ENCODE assay signal across 16 cellular contexts in the genomic region with DNA sequence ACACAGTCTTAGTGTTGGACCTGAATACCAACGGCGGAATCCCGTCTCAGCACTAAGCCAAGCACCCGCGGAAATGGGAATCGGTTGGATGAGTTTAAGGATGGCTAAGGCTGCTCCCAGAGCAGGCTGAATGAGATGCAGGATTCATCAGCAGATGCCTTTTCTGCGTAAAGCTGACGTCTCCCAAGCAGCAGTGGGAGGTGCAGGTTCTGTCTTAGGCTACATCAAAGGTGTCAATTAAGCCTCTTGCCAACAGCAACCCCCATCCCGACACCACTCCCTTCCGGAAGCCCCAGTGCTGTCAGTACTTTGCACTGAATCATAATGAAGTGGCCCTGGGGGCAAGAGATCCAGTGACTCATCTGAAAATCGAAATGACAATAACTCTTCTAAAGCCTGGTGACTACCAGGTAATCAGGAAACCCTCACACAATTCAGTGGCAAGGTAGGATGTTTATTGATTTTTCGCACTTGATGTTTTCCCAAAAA.
A peak's percentile ranks its signal among the peaks of the same experiment; 100 is the strongest.
DNase-seq lines count a peak whose midpoint lies in the region; ATAC-seq and TF ChIP-seq lines count a peak whose summit lies in the region.
"Had no signal": no experiment of that assay in that cellular context is flagged by ENCODE, and none has a peak within 500 bp of the region (broad histone marks: within the 10 kb centered on the region; RNA-seq: fewer than 3 reads in every experiment).

No MANE protein-coding gene starts in this region.

- TF ChIP-seq CTCF in PC-3 (conservative IDR thresholded peaks at IDR 0.05; ENCODE audit: low read depth, low read length): no peak
- no peak for TF ChIP-seq CTCF in smooth muscle cell (IDR thresholded peaks at IDR 0.05; ENCODE audit: borderline replicate concordance, insufficient read depth, poor library complexity, severe bottlenecking)

- POLR2A ChIA-PET in activated CD4-positive, alpha-beta T cell treated with anti-CD3 and anti-CD28 coated beads for 36 hours (lab: Charles Lee): no interaction called here
- POLR2A ChIA-PET in PC-3 (lab: Charles Lee; ENCODE audit: unreplicated experiment): no interaction called here

- H4K20me1 ChIP-seq in PC-3 (ENCODE audit: low read length): no peaks in the 10 kb centered on the region
- H4K20me1 ChIP-seq in smooth muscle cell (ENCODE audit: low read depth): no peaks in the 10 kb centered on the region

- H3K4me1 Mint-ChIP-seq in activated CD4-positive, alpha-beta T cell treated with anti-CD3 and anti-CD28 coated beads for 36 hours: peaks cover 4% of the 10 kb centered on the region
- H3K4me1 Mint-ChIP-seq in T-helper 17 cell: no peaks in the 10 kb centered on the region

- H3K4me3 ChIP-seq in PC-3 (ENCODE audit: low read length) (no peak overlapping the region), smooth muscle cell (no peak overlapping the region)
- H3K4me3 ChIP-seq: K562, upper lobe of right lung had no signal

- H3K27me3 ChIP-seq in PC-3 (ENCODE audit: low read length) (no peaks in the 10 kb centered on the region), smooth muscle cell (ENCODE audit: low read depth) (no peaks in the 10 kb centered on the region)
- H3K27me3 ChIP-seq: upper lobe of right lung had no signal

- H3K4me3 Mint-ChIP-seq in activated CD4-positive, alpha-beta T cell treated with anti-CD3 and anti-CD28 coated beads for 36 hours: no peak overlapping the region
- H3K4me3 Mint-ChIP-seq in T-helper 17 cell: no peak overlapping the region

- no peak overlapping the region for H3K27ac Mint-ChIP-seq in activated CD4-positive, alpha-beta T cell treated with anti-CD3 and anti-CD28 coated beads for 36 hours
- no peak overlapping the region for H3K27ac Mint-ChIP-seq in T-helper 17 cell

- DNase-seq in activated CD4-positive, alpha-beta T cell treated with anti-CD3 and anti-CD28 coated beads for 36 hours: peak; percentile 40
- DNase-seq in activated CD4-positive, alpha-beta T cell treated with anti-CD3 and anti-CD28 coated beads, Interleukin-2, amount 50 U/mL, for 1 hour: no peak
- peak; percentile 77 for DNase-seq in PC-3
- DNase-seq in glomerular visceral epithelial cell (ENCODE audit: extremely low spot score): peak; percentile 34
- no peak for DNase-seq in smooth muscle cell (lab: John Stamatoyannopoulos, UW; ENCODE audit: unreplicated experiment)
- DNase-seq in T-helper 17 cell: no peak
- DNase-seq: activated T-cell treated with anti-CD3 and anti-CD28 coated beads for 4 hours; AML-193; effector CD8-positive, alpha-beta T cell; HCEC 1CT; Right ventricle myocardium superior; stimulated activated CD4-positive, alpha-beta T cell treated with anti-CD3 and anti-CD28 coated beads, Interleukin-4, amount 100 ng/mL, for 4 hours; upper lobe of right lung had no signal

- no peaks in the 10 kb centered on the region for H3K9me3 Mint-ChIP-seq in activated CD4-positive, alpha-beta T cell treated with anti-CD3 and anti-CD28 coated beads for 36 hours (ENCODE audit: low read depth)

- H3F3A ChIP-seq in PC-3 (ENCODE audit: low read length, unreplicated experiment): no peaks in the 10 kb centered on the region
- H3F3A ChIP-seq in smooth muscle cell (ENCODE audit: low read depth): peaks cover 4% of the 10 kb centered on the region

- BruUV-seq in PC-3 (replicated peaks; lab: Mats Ljungman, UMichigan): no TSS peak

- no peaks in the 10 kb centered on the region for H3K79me2 ChIP-seq in PC-3 (ENCODE audit: low read length)
- no peaks in the 10 kb centered on the region for H3K79me2 ChIP-seq in smooth muscle cell (ENCODE audit: low read depth)

- CTCF ChIA-PET in activated CD4-positive, alpha-beta T cell treated with anti-CD3 and anti-CD28 coated beads for 36 hours (lab: Charles Lee): no interaction called here
- CTCF ChIA-PET in PC-3 (lab: Charles Lee): no interaction called here

- no peaks in the 10 kb centered on the region for H3K9me3 ChIP-seq in PC-3 (ENCODE audit: low read length)
- H3K9me3 ChIP-seq in smooth muscle cell (replicated peaks; ENCODE audit: low read depth): no peaks in the 10 kb centered on the region
- H3K9me3 ChIP-seq in T-helper 17 cell (ENCODE audit: control insufficient read depth, low read length, poor library complexity, severe bottlenecking): no peaks in the 10 kb centered on the region
- H3K9me3 ChIP-seq: upper lobe of right lung had no signal

- intact Hi-C loops in activated CD4-positive, alpha-beta T cell treated with anti-CD3 and anti-CD28 coated beads for 36 hours (cut with DNase I, micrococcal nuclease): no loop called here
- intact Hi-C loops in PC-3 (cut with micrococcal nuclease): no loop called here

- 6% methylated on average over 12 of the region's 12 CpGs for WGBS in smooth muscle cell (ENCODE audit: low lambda C conversion rate)

- H3K36me3 Mint-ChIP-seq in activated CD4-positive, alpha-beta T cell treated with anti-CD3 and anti-CD28 coated beads for 36 hours (ENCODE audit: low read depth): no peaks in the 10 kb centered on the region
- H3K36me3 Mint-ChIP-seq in T-helper 17 cell (ENCODE audit: low read depth): no peaks in the 10 kb centered on the region

- H3K4me2 ChIP-seq in PC-3 (ENCODE audit: low read length) (peak overlapping the region; percentile 57), smooth muscle cell (peak overlapping the region; percentile 32)

- H3K4me1 ChIP-seq in PC-3 (ENCODE audit: insufficient read depth, low read length) (peaks cover 15% of the 10 kb centered on the region), smooth muscle cell (ENCODE audit: low read depth) (peaks cover 25% of the 10 kb centered on the region)

- H3K27ac ChIP-seq in PC-3 (ENCODE audit: low read length): no peak overlapping the region
- H3K27ac ChIP-seq in smooth muscle cell (ENCODE audit: low read depth): no peak overlapping the region
- H3K27ac ChIP-seq: upper lobe of right lung had no signal

- ATAC-seq in activated CD4-positive, alpha-beta T cell treated with anti-CD3 and anti-CD28 coated beads for 36 hours: peak; percentile 90
- ATAC-seq in PC-3 (peak; percentile 90), T-helper 17 cell (no peak), GM21447 (IDR thresholded peaks at IDR 0.05; ENCODE audit: unreplicated experiment) (no peak), GM21381 (IDR thresholded peaks at IDR 0.05; ENCODE audit: unreplicated experiment) (no peak)
- ATAC-seq: K562, upper lobe of right lung had no signal

- no peaks in the 10 kb centered on the region for H3K36me3 ChIP-seq in PC-3 (ENCODE audit: low read depth, low read length)
- no peaks in the 10 kb centered on the region for H3K36me3 ChIP-seq in smooth muscle cell (ENCODE audit: low read depth)
- H3K36me3 ChIP-seq: upper lobe of right lung had no signal

- no peak overlapping the region for H3K9ac ChIP-seq in PC-3 (ENCODE audit: low read length)
- H3K9ac ChIP-seq in smooth muscle cell (ENCODE audit: low read depth): no peak overlapping the region

- H2AFZ ChIP-seq in PC-3 (ENCODE audit: low read length): no peak overlapping the region
- peak overlapping the region; percentile 60 for H2AFZ ChIP-seq in smooth muscle cell (ENCODE audit: low read depth)

- H3K27me3 Mint-ChIP-seq in activated CD4-positive, alpha-beta T cell treated with anti-CD3 and anti-CD28 coated beads for 36 hours: peaks cover 34% of the 10 kb centered on the region
- H3K27me3 Mint-ChIP-seq in T-helper 17 cell: peaks cover 26% of the 10 kb centered on the region

- H3K9me2 ChIP-seq in PC-3 (replicated peaks; ENCODE audit: low read length): no peaks in the 10 kb centered on the region

Comparison
In these comparisons a context has a peak if more than half of its experiments do, and no peak if none do; other contexts are left out.
1. DNase-seq: peak in activated CD4-positive, alpha-beta T cell treated with anti-CD3 and anti-CD28 coated beads for 36 hours (single experiment), PC-3 (single experiment) and glomerular visceral epithelial cell (single experiment); none in activated CD4-positive, alpha-beta T cell treated with anti-CD3 and anti-CD28 coated beads, Interleukin-2, amount 50 U/mL, for 1 hour (single experiment), smooth muscle cell (single experiment) and T-helper 17 cell (0 of 3).
2. ATAC-seq: peak in activated CD4-positive, alpha-beta T cell treated with anti-CD3 and anti-CD28 coated beads for 36 hours (single experiment) and PC-3 (single experiment); none in T-helper 17 cell (single experiment), GM21447 (single experiment) and GM21381 (single experiment).